18 cellular contexts compared by ENCODE assay signal in the genomic region with DNA sequence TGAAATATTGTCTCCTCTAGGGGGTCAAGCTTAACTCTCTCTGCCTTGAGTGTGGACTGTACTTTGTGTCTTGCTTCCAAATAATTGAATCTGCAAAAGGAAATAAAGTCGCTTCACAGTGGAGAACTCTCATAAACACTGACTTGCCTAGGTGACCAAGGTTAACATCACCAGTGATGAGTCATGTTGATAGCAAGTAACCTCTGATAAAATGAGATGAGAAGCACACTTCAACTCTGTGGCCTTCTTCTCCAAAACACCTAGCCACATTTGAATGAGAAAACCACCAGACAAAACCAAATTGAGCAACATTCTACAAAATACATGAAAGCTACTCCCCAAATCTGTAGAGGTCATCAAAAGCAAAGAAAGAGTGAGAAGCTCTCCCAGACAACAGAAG. TPM values are rescaled to one million over a fixed set of nuclear protein-coding genes. Genes with fewer than 3 reads are reported as not detected.
DNase-seq lines count a peak whose midpoint lies in the region; ATAC-seq, FAIRE-seq and TF ChIP-seq lines count a peak whose summit lies in the region.
"Had no signal": no experiment of that assay in that cellular context is flagged by ENCODE, and none has a peak within 500 bp of the region (broad histone marks: within the 10 kb centered on the region; RNA-seq: fewer than 3 reads in every experiment).

No MANE protein-coding gene starts in this region.

- H2AFZ ChIP-seq in H1 (ENCODE audit: low read length) (no peak overlapping the region), neuronal stem cell (ENCODE audit: low read length) (no peak overlapping the region), PC-9 (no peak overlapping the region)
- H2AFZ ChIP-seq: hepatocyte had no signal

- TF ChIP-seq RAD21 in H1 (IDR thresholded peaks at IDR 0.05 in 1 of 2, conservative IDR thresholded peaks at IDR 0.05 in 1 of 2; ENCODE audit: low read depth in 2 of 2, low read length in 2 of 2) = no peak

- no peak overlapping the region for H2BK15ac ChIP-seq in H1 (ENCODE audit: low read length)
- no peak overlapping the region for H2BK15ac ChIP-seq in neuronal stem cell (ENCODE audit: low read length)

- no peaks in the 10 kb centered on the region for H3K9me2 ChIP-seq in PC-9 (ENCODE audit: insufficient read depth)

- CTCF ChIA-PET in H1 (lab: Charles Lee; ENCODE audit: partially characterized antibody) = no interaction called here
- CTCF ChIA-PET in PC-9 (lab: Charles Lee) = no interaction called here

- H3F3A ChIP-seq in PC-9 (ENCODE audit: insufficient read depth, low read depth) = no peaks in the 10 kb centered on the region

- H3K4me3 ChIP-seq in H1 (ENCODE audit: extremely low read depth in 1 of 4, insufficient read depth in 2 of 4, low read depth in 3 of 4, low read length in 4 of 4) = no peak overlapping the region
- no peak overlapping the region for H3K4me3 ChIP-seq in neuronal stem cell (ENCODE audit: low read length in 2 of 2)
- no peak overlapping the region for H3K4me3 ChIP-seq in PC-9
- H3K4me3 ChIP-seq: BLaER1 treated with 17β-estradiol and CSF1 and Interleukin-3, amounts not matched to agents 10 nM and 100 nM; breast epithelium; esophagus muscularis mucosa; hepatocyte; right lobe of liver; thyroid gland had no signal

- H3K36me3 ChIP-seq in H1 (ENCODE audit: control insufficient read depth in 2 of 4, insufficient read depth in 4 of 4, low read length in 3 of 4) (no peaks in the 10 kb centered on the region), neuronal stem cell (replicated peaks in 1 of 2; ENCODE audit: control insufficient read depth in 2 of 2, insufficient read depth in 2 of 2, low read length in 2 of 2) (no peaks in the 10 kb centered on the region), PC-9 (ENCODE audit: low read depth) (no peaks in the 10 kb centered on the region)
- H3K36me3 ChIP-seq: BLaER1 treated with 17β-estradiol and CSF1 and Interleukin-3, amounts not matched to agents 10 nM and 100 nM; breast epithelium; esophagus muscularis mucosa; right lobe of liver; thyroid gland had no signal

- H3K9me3 ChIP-seq in H1 (ENCODE audit: insufficient read depth in 2 of 2, low read depth in 1 of 2, low read length in 1 of 2) = no peaks in the 10 kb centered on the region
- no peaks in the 10 kb centered on the region for H3K9me3 ChIP-seq in neuronal stem cell (replicated peaks in 1 of 2; ENCODE audit: control insufficient read depth in 2 of 2, insufficient read depth in 1 of 2, low read depth in 1 of 2, low read length in 2 of 2)
- no peaks in the 10 kb centered on the region for H3K9me3 ChIP-seq in PC-9 (ENCODE audit: insufficient read depth, low read depth)
- H3K9me3 ChIP-seq: BLaER1 treated with 17β-estradiol and CSF1 and Interleukin-3, amounts not matched to agents 10 nM and 100 nM; breast epithelium; esophagus muscularis mucosa; right lobe of liver; thyroid gland had no signal

- H3K79me1 ChIP-seq in H1 (ENCODE audit: low read depth, low read length) (no peaks in the 10 kb centered on the region), neuronal stem cell (ENCODE audit: low read depth, low read length) (no peaks in the 10 kb centered on the region)

- no TSS peak for BruUV-seq in PC-9 (replicated peaks; lab: Mats Ljungman, UMichigan)

- no peak overlapping the region for H3K27ac ChIP-seq in H1 (ENCODE audit: low read depth, low read length)
- no peak overlapping the region for H3K27ac ChIP-seq in neuronal stem cell (replicated peaks; ENCODE audit: low read length)
- H3K27ac ChIP-seq in PC-9 = no peak overlapping the region
- H3K27ac ChIP-seq: 22Rv1; BLaER1 treated with 17β-estradiol and CSF1 and Interleukin-3, amounts not matched to agents 10 nM and 100 nM; breast epithelium; esophagus muscularis mucosa; hepatocyte; right lobe of liver; thyroid gland had no signal

- TF ChIP-seq EP300 in H1 (IDR thresholded peaks at IDR 0.05; ENCODE audit: borderline replicate concordance in 1 of 2, low read depth in 2 of 2, low read length in 2 of 2) = no peak

- H3K18ac ChIP-seq in H1 (ENCODE audit: extremely low read depth, low read length) = no peak overlapping the region
- H3K18ac ChIP-seq in neuronal stem cell (ENCODE audit: low read length) = no peak overlapping the region

- H2AK5ac ChIP-seq in H1 (ENCODE audit: low read depth, low read length) = no peak overlapping the region
- H2AK5ac ChIP-seq in neuronal stem cell (ENCODE audit: low read depth, low read length) = no peak overlapping the region

- H3K4me1 ChIP-seq in H1 (replicated peaks in 1 of 4; ENCODE audit: control insufficient read depth in 3 of 4, insufficient read depth in 4 of 4, low read length in 3 of 4) = no peaks in the 10 kb centered on the region
- no peaks in the 10 kb centered on the region for H3K4me1 ChIP-seq in neuronal stem cell (ENCODE audit: control insufficient read depth in 2 of 2, insufficient read depth in 1 of 2, low read depth in 1 of 2, low read length in 2 of 2)
- H3K4me1 ChIP-seq in PC-9 (replicated peaks; ENCODE audit: insufficient read depth) = no peaks in the 10 kb centered on the region
- H3K4me1 ChIP-seq: BLaER1 treated with 17β-estradiol and CSF1 and Interleukin-3, amounts not matched to agents 10 nM and 100 nM; breast epithelium; esophagus muscularis mucosa; right lobe of liver; thyroid gland had no signal

- 93% methylated on average over 1 of the region's 1 CpG; no CpG with 5 or more reads in 1 of the 2 experiments for whole genome bisulfite sequencing in H1 (ENCODE audit: extremely low coverage in 1 of 2, insufficient coverage in 1 of 2, insufficient read length in 1 of 2, insufficient replicate concordance in 2 of 2, low coverage in 1 of 2, low lambda C conversion rate in 2 of 2, missing lambda C conversion rate in 1 of 2), 2 experiments
- WGBS in neuronal stem cell (ENCODE audit: extremely low coverage in 2 of 2, insufficient read length in 2 of 2, insufficient replicate concordance in 1 of 2), 2 donors = no CpG with 5 or more reads among the region's 1 CpG

- H3K23me2 ChIP-seq in H1 (ENCODE audit: low read depth, low read length) = no peaks in the 10 kb centered on the region

- H3K14ac ChIP-seq in H1 (ENCODE audit: insufficient read length) (no peak overlapping the region), neuronal stem cell (ENCODE audit: low read length) (no peak overlapping the region)

- no peak for TF ChIP-seq CTCF in H1 (IDR thresholded peaks at IDR 0.05; ENCODE audit: control extremely low read depth in 1 of 3, insufficient read depth in 1 of 3, low read depth in 1 of 3, low read length in 3 of 3)
- no peak for TF ChIP-seq CTCF in PC-9 (conservative IDR thresholded peaks at IDR 0.05)

- H3K4me2 ChIP-seq in H1 (ENCODE audit: insufficient read depth in 1 of 2, low read depth in 2 of 2, low read length in 2 of 2) (no peak overlapping the region), neuronal stem cell (ENCODE audit: insufficient read depth, low read length, poor library complexity, severe bottlenecking) (no peak overlapping the region), PC-9 (no peak overlapping the region)
- H3K4me2 ChIP-seq: BLaER1 treated with 17β-estradiol and CSF1 and Interleukin-3, amounts not matched to agents 10 nM and 100 nM; hepatocyte had no signal

- H4K91ac ChIP-seq in H1 (replicated peaks; ENCODE audit: insufficient read length, low read length) (no peak overlapping the region), neuronal stem cell (ENCODE audit: low read depth, low read length, poor library complexity) (no peak overlapping the region)

- H4K20me1 ChIP-seq in H1 (replicated peaks in 1 of 2; ENCODE audit: control insufficient read depth in 1 of 2, insufficient read depth in 2 of 2, low read length in 2 of 2) (no peaks in the 10 kb centered on the region), PC-9 (ENCODE audit: insufficient read depth) (no peaks in the 10 kb centered on the region)
- H4K20me1 ChIP-seq: BLaER1 treated with 17β-estradiol and CSF1 and Interleukin-3, amounts not matched to agents 10 nM and 100 nM had no signal

- intact Hi-C loops in PC-9 (cut with micrococcal nuclease; ENCODE audit: unreplicated experiment) = no loop called here

- H4K5ac ChIP-seq in H1 (ENCODE audit: insufficient read length, low read depth, low read length) = no peak overlapping the region

- H2BK5ac ChIP-seq in H1 (ENCODE audit: low read depth, low read length) (no peak overlapping the region), neuronal stem cell (ENCODE audit: low read length) (no peak overlapping the region)

- TF ChIP-seq POLR2A in H1 (IDR thresholded peaks at IDR 0.05; ENCODE audit: control extremely low read depth in 1 of 2, low read depth in 2 of 2, low read length in 2 of 2) = no peak

- H3K4ac ChIP-seq in H1 (replicated peaks; ENCODE audit: insufficient read length, low read depth, low read length) (no peak overlapping the region), neuronal stem cell (ENCODE audit: low read length) (no peak overlapping the region)

- no peak overlapping the region; a peak in 1 of 7 replicates for H3K9ac ChIP-seq in H1 (replicated peaks in 1 of 4; ENCODE audit: extremely low read depth in 1 of 4, low read depth in 3 of 4, low read length in 3 of 4)
- no peak overlapping the region for H3K9ac ChIP-seq in neuronal stem cell (ENCODE audit: low read depth, low read length, poor library complexity)
- H3K9ac ChIP-seq: BLaER1 treated with 17β-estradiol and CSF1 and Interleukin-3, amounts not matched to agents 10 nM and 100 nM had no signal

- no peaks in the 10 kb centered on the region for H3K27me3 ChIP-seq in H1 (replicated peaks in 1 of 4; ENCODE audit: control insufficient read depth in 3 of 4, extremely low read depth in 1 of 4, insufficient read depth in 3 of 4, low read length in 3 of 4)
- peaks cover 0 to 2% (median 0%) of the 10 kb centered on the region in 3 experiments for H3K27me3 ChIP-seq in neuronal stem cell (ENCODE audit: control insufficient read depth in 3 of 3, insufficient read depth in 3 of 3, low read depth in 1 of 3, low read length in 3 of 3)
- H3K27me3 ChIP-seq in PC-9 (ENCODE audit: insufficient read depth, low read depth) = no peaks in the 10 kb centered on the region
- H3K27me3 ChIP-seq: BLaER1 treated with 17β-estradiol and CSF1 and Interleukin-3, amounts not matched to agents 10 nM and 100 nM; breast epithelium; esophagus muscularis mucosa; hepatocyte; right lobe of liver; thyroid gland had no signal

- ATAC-seq in activated CD4-positive, CD25-positive, alpha-beta regulatory T cell treated with anti-CD3 and anti-CD28 coated beads, Interleukin-2, amount 50 U/mL, for 24 hours = peak; percentile 74 to 91
- peak; percentile 54 for ATAC-seq in GM21619 (IDR thresholded peaks at IDR 0.05; ENCODE audit: unreplicated experiment)
- ATAC-seq in GM21528 (IDR thresholded peaks at IDR 0.05; ENCODE audit: low FRiP score, unreplicated experiment) = no peak
- ATAC-seq: right lobe of liver had no signal

- no peak overlapping the region for H2BK20ac ChIP-seq in H1 (ENCODE audit: low read length)

- H3K56ac ChIP-seq in H1 (replicated peaks; ENCODE audit: insufficient read length, low read depth, low read length) = no peak overlapping the region

- H3K79me2 ChIP-seq in H1 (ENCODE audit: control insufficient read depth in 1 of 2, insufficient read depth in 2 of 2, low read length in 2 of 2) = no peaks in the 10 kb centered on the region
- no peaks in the 10 kb centered on the region for H3K79me2 ChIP-seq in PC-9 (ENCODE audit: low read depth)
- H3K79me2 ChIP-seq: hepatocyte had no signal

- H4K8ac ChIP-seq in H1 (ENCODE audit: extremely low read depth, insufficient read depth, low read length) (no peak overlapping the region), neuronal stem cell (ENCODE audit: low read depth, low read length) (no peak overlapping the region)

- FAIRE-seq in H1 (lab: Jason Lieb, UNC) = no peak
- FAIRE-seq: TTC549 had no signal

- POLR2A ChIA-PET in H1 (lab: Charles Lee; ENCODE audit: partially characterized antibody) (no interaction called here), PC-9 (lab: Charles Lee; ENCODE audit: unreplicated experiment) (no interaction called here)

- DNase-seq in activated CD4-positive, CD25-positive, alpha-beta regulatory T cell (lab: John Stamatoyannopoulos, UW) = no peak
- peak; percentile 74 for DNase-seq in M059J (ENCODE audit: low read depth)
- no peak for DNase-seq in H1 (ENCODE audit: low read depth in 1 of 2, low spot score in 2 of 2)
- no peak for DNase-seq in neuronal stem cell (ENCODE audit: low spot score)
- no peak for DNase-seq in PC-9
- DNase-seq: NCI-H1694 treated with DMSO at 0.1 percent for 48 hours; right lobe of liver; stimulated activated CD4-positive, alpha-beta T cell treated with anti-CD3 and anti-CD28 coated beads, Interleukin-2, amount 100 ng/mL, for 48 hours; thyroid gland had no signal

- H3K23ac ChIP-seq in H1 (ENCODE audit: insufficient read length) (peak overlapping the region; percentile 32), neuronal stem cell (ENCODE audit: low read depth, low read length, poor library complexity) (no peak overlapping the region)

- no peak overlapping the region for H2BK12ac ChIP-seq in H1 (ENCODE audit: low read depth, low read length)
- no peak overlapping the region for H2BK12ac ChIP-seq in neuronal stem cell (ENCODE audit: low read length)

- H2BK120ac ChIP-seq in H1 (replicated peaks; ENCODE audit: low read depth, low read length) (no peak overlapping the region), neuronal stem cell (ENCODE audit: low read depth, low read length) (no peak overlapping the region)

RNA-seq across cellular contexts. Expression of a gene that starts 37.6 kb away (rescaled TPM):
- total RNA-seq in M059J (2014; rRNA removed; shearing (Covaris generic)) = 2.8 and 5.8 TPM in 2 replicates
- total RNA-seq in H1 (2021; fragmentation: NEBNext Ultra II Directional; extraction: Animal tissue kit (Norgen Biotek cat#: 25700)) = 13.9 and 15.1 TPM in 2 replicates
- polyA plus RNA-seq in H1 (2011; rRNA removed) = 2.2 and 5.0 TPM in 2 replicates
- 3.4 TPM for polyA plus RNA-seq in H1 (2011; cell fraction: cytosol; rRNA removed)
- polyA plus RNA-seq in H1 (2011; cell fraction: nucleus; rRNA removed) = 2.7 TPM
- 3.9 to 6.8 TPM (median 4.7 TPM) in 4 replicates for polyA plus RNA-seq in H1 (2012, experiment 1 of 2)
- polyA plus RNA-seq in H1 (2012, experiment 2 of 2) = 0.64 TPM
- polyA plus RNA-seq in H1 (2013, experiment 1 of 2) = 8.7 TPM
- 9.3 TPM for polyA plus RNA-seq in H1 (2013, experiment 2 of 2)
- 10.4 and 17.6 TPM in 2 replicates for polyA minus RNA-seq in H1 (2011; rRNA and poly(A)+ RNA removed)
- polyA minus RNA-seq in H1 (2011; cell fraction: cytosol; rRNA and poly(A)+ RNA removed) = 3.1 TPM
- polyA minus RNA-seq in H1 (2011; cell fraction: nucleus; rRNA and poly(A)+ RNA removed) = 13.0 TPM
- 6.2 TPM for polyA plus RNA-seq in neuronal stem cell (2013, experiment 1 of 2)
- polyA plus RNA-seq in neuronal stem cell (2013, experiment 2 of 2) = 5.7 TPM
- 1.2 and 1.3 TPM in 2 replicates for total RNA-seq in PC-9 (2021)
